15 cellular contexts compared by ENCODE assay signal in the genomic region with DNA sequence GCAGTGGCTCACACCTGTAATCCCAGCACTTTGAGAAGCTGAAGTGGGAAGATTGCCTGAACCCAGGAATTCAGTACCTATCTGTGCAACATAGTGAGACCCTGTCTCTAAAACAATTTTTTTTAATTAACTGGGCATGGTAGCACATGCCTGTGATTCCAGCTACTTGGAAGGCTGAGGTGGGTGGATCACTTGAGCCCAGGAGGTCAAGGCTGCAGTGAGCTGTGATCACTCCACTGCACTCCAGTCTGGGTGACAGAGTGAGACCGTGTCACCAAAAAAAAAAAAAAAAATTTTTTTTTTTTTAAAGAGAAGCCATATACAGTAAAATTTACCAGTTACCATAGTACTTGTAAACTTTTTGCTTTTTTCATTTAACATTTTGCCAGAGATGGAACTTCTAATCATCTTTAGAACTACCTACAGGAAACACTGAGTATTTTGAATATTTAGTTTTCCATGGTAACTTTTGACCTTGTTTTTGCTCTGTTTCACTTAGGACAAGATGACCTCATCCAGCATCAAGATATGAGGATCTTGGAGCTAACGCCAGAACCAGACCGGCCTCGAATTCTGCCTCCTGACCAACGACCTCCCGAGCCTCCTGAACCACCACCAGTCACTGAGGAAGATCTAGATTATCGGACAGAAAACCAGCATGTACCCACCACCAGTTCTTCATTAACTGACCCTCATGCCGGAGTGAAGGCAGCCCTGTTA. TPM values are rescaled to one million over a fixed set of nuclear protein-coding genes. Genes with fewer than 3 reads are reported as not detected.
A peak's percentile ranks its signal among the peaks of the same experiment; 100 is the strongest.
DNase-seq lines count a peak whose midpoint lies in the region; ATAC-seq and TF ChIP-seq lines count a peak whose summit lies in the region.
"Had no signal": no experiment of that assay in that cellular context is flagged by ENCODE, and none has a peak within 500 bp of the region (broad histone marks: within the 10 kb centered on the region; RNA-seq: fewer than 3 reads in every experiment).

No MANE protein-coding gene starts in this region.

- 64 to 65% methylated on average over 8 of the region's 8 CpGs for WGBS in body of pancreas, 2 donors

- intact Hi-C loops in activated CD8-positive, alpha-beta T cell treated with anti-CD3 and anti-CD28 coated beads for 36 hours (cut with micrococcal nuclease): no loop called here
- intact Hi-C loops in CD4-positive, alpha-beta memory T cell (cut with micrococcal nuclease): no loop called here
- intact Hi-C loops in body of pancreas (cut with DNase I): no loop called here

- H3K9me3 ChIP-seq in CD4-positive, alpha-beta memory T cell (ENCODE audit: control insufficient read depth in 1 of 2, low read length in 2 of 2): no peaks in the 10 kb centered on the region
- H3K9me3 ChIP-seq in body of pancreas: no peaks in the 10 kb centered on the region

- H3K9me3 Mint-ChIP-seq in activated CD8-positive, alpha-beta T cell treated with anti-CD3 and anti-CD28 coated beads for 36 hours: no peaks in the 10 kb centered on the region
- no peaks in the 10 kb centered on the region for H3K9me3 Mint-ChIP-seq in activated CD8-positive, alpha-beta T cell treated with anti-CD3 and anti-CD28 coated beads, Interleukin-2, amount 10 ng/mL, durations not matched to agents 7 days and 5 days (ENCODE audit: insufficient read depth)
- no peaks in the 10 kb centered on the region for H3K9me3 Mint-ChIP-seq in CD4-positive, alpha-beta memory T cell
- H3K9me3 Mint-ChIP-seq in nephron progenitor cell: no peaks in the 10 kb centered on the region
- H3K9me3 Mint-ChIP-seq: CD4-positive, alpha-beta T cell had no signal

- TF ChIP-seq POLR2A in body of pancreas (IDR thresholded peaks at IDR 0.05): no peak

- no peak overlapping the region for H3K4me3 ChIP-seq in CD4-positive, alpha-beta memory T cell (ENCODE audit: low read length in 2 of 2)
- H3K4me3 ChIP-seq in body of pancreas: no peak overlapping the region

- no peaks in the 10 kb centered on the region for H3K27me3 ChIP-seq in CD4-positive, alpha-beta memory T cell (ENCODE audit: insufficient read depth, low read length)
- no peaks in the 10 kb centered on the region for H3K27me3 ChIP-seq in body of pancreas

- no peaks in the 10 kb centered on the region for H3K27me3 Mint-ChIP-seq in activated CD8-positive, alpha-beta T cell treated with anti-CD3 and anti-CD28 coated beads for 36 hours
- H3K27me3 Mint-ChIP-seq in activated CD8-positive, alpha-beta T cell treated with anti-CD3 and anti-CD28 coated beads, Interleukin-2, amount 10 ng/mL, durations not matched to agents 7 days and 5 days (ENCODE audit: low read depth): no peaks in the 10 kb centered on the region
- no peaks in the 10 kb centered on the region for H3K27me3 Mint-ChIP-seq in CD4-positive, alpha-beta memory T cell
- H3K27me3 Mint-ChIP-seq in nephron progenitor cell (ENCODE audit: low read depth, poor library complexity): no peaks in the 10 kb centered on the region
- H3K27me3 Mint-ChIP-seq: CD4-positive, alpha-beta T cell had no signal

- no peaks in the 10 kb centered on the region for H3K4me1 ChIP-seq in CD4-positive, alpha-beta memory T cell (ENCODE audit: insufficient read depth, low read length)
- H3K4me1 ChIP-seq in body of pancreas: peaks cover 30% of the 10 kb centered on the region

- no peak for DNase-seq in activated CD8-positive, alpha-beta T cell treated with anti-CD3 and anti-CD28 coated beads for 36 hours
- no peak for DNase-seq in activated CD8-positive, alpha-beta T cell treated with anti-CD3 and anti-CD28 coated beads, Interleukin-2, amount 10 ng/mL, durations not matched to agents 7 days and 5 days
- DNase-seq in CD4-positive, alpha-beta memory T cell: no peak
- DNase-seq in body of pancreas (peak in 1 of 4 donors; percentile 8), nephron progenitor cell (no peak)
- no peak for DNase-seq in stimulated activated CD4-positive, alpha-beta T cell treated with anti-CD3 and anti-CD28 coated beads, Interleukin-12 subunit alpha, Interleukin-12 subunit beta, amount 100 ng/mL, for 4 hours
- no peak for DNase-seq in activated CD4-positive, alpha-beta T cell treated with anti-CD3 and anti-CD28 coated beads for 1 hour
- DNase-seq: CD4-positive, alpha-beta T cell; KG1; NCI-H1105 treated with DMSO at 0.1 percent for 48 hours; NCI-H1694; NCI-H748 treated with DMSO at 0.1 percent for 48 hours; OCI-M1; SHP77 treated with DMSO at 0.1 percent for 48 hours had no signal

- no peak overlapping the region for H3K27ac ChIP-seq in CD4-positive, alpha-beta memory T cell (ENCODE audit: low read depth, low read length)
- H3K27ac ChIP-seq in body of pancreas: peak overlapping the region in 2 of 4 donors; percentile 6 to 45

- no peak for TF ChIP-seq CTCF in activated CD8-positive, alpha-beta T cell treated with anti-CD3 and anti-CD28 coated beads for 36 hours (IDR thresholded peaks at IDR 0.05)
- TF ChIP-seq CTCF in body of pancreas (IDR thresholded peaks at IDR 0.05) (no peak), nephron progenitor cell (IDR thresholded peaks at IDR 0.05) (no peak)

- POLR2A ChIA-PET in activated CD8-positive, alpha-beta T cell treated with anti-CD3 and anti-CD28 coated beads for 36 hours (lab: Charles Lee): no interaction called here
- POLR2A ChIA-PET in activated CD8-positive, alpha-beta T cell treated with anti-CD3 and anti-CD28 coated beads, Interleukin-2, amount 10 ng/mL, durations not matched to agents 7 days and 5 days (lab: Charles Lee): no interaction called here
- POLR2A ChIA-PET in CD4-positive, alpha-beta memory T cell (lab: Charles Lee; ENCODE audit: partially characterized antibody): no interaction called here

- H3K27ac Mint-ChIP-seq in activated CD8-positive, alpha-beta T cell treated with anti-CD3 and anti-CD28 coated beads for 36 hours: peak overlapping the region; percentile 13
- H3K27ac Mint-ChIP-seq in activated CD8-positive, alpha-beta T cell treated with anti-CD3 and anti-CD28 coated beads, Interleukin-2, amount 10 ng/mL, durations not matched to agents 7 days and 5 days: no peak overlapping the region
- H3K27ac Mint-ChIP-seq in CD4-positive, alpha-beta memory T cell: peak overlapping the region in 4 of 7 donors; percentile 15 to 54 (median 32)
- H3K27ac Mint-ChIP-seq in nephron progenitor cell: peak overlapping the region; percentile 85
- H3K27ac Mint-ChIP-seq: CD4-positive, alpha-beta T cell had no signal

- peaks cover 18% of the 10 kb centered on the region for H3K36me3 Mint-ChIP-seq in activated CD8-positive, alpha-beta T cell treated with anti-CD3 and anti-CD28 coated beads for 36 hours (ENCODE audit: low read depth)
- peaks cover 31% of the 10 kb centered on the region for H3K36me3 Mint-ChIP-seq in activated CD8-positive, alpha-beta T cell treated with anti-CD3 and anti-CD28 coated beads, Interleukin-2, amount 10 ng/mL, durations not matched to agents 7 days and 5 days (ENCODE audit: low read depth)
- H3K36me3 Mint-ChIP-seq in CD4-positive, alpha-beta memory T cell: peaks cover 37 to 56% of the 10 kb centered on the region in 2 donors
- peaks cover 56% of the 10 kb centered on the region for H3K36me3 Mint-ChIP-seq in nephron progenitor cell (ENCODE audit: low read depth)

- ATAC-seq in activated CD8-positive, alpha-beta T cell treated with anti-CD3 and anti-CD28 coated beads for 36 hours: no peak
- no peak for ATAC-seq in activated CD8-positive, alpha-beta T cell treated with anti-CD3 and anti-CD28 coated beads, Interleukin-2, amount 10 ng/mL, durations not matched to agents 7 days and 5 days
- peak; percentile 63 for ATAC-seq in body of pancreas
- no peak for ATAC-seq in HG03565 (IDR thresholded peaks at IDR 0.05; ENCODE audit: unreplicated experiment)

- peaks cover 42% of the 10 kb centered on the region for H3K36me3 ChIP-seq in CD4-positive, alpha-beta memory T cell (ENCODE audit: insufficient read depth, low read length)
- peaks cover 2 to 19% of the 10 kb centered on the region in 2 donors for H3K36me3 ChIP-seq in body of pancreas (replicated peaks in 1 of 2; ENCODE audit: insufficient read depth in 1 of 2, low read depth in 2 of 2)

- no peak overlapping the region for H3K4me3 Mint-ChIP-seq in activated CD8-positive, alpha-beta T cell treated with anti-CD3 and anti-CD28 coated beads for 36 hours
- no peak overlapping the region for H3K4me3 Mint-ChIP-seq in activated CD8-positive, alpha-beta T cell treated with anti-CD3 and anti-CD28 coated beads, Interleukin-2, amount 10 ng/mL, durations not matched to agents 7 days and 5 days
- peak overlapping the region in 1 of 8 donors; percentile 26 for H3K4me3 Mint-ChIP-seq in CD4-positive, alpha-beta memory T cell
- no peak overlapping the region for H3K4me3 Mint-ChIP-seq in nephron progenitor cell
- H3K4me3 Mint-ChIP-seq: CD4-positive, alpha-beta T cell had no signal

- CTCF ChIA-PET in activated CD8-positive, alpha-beta T cell treated with anti-CD3 and anti-CD28 coated beads for 36 hours (lab: Charles Lee): interaction anchor here (1.1 to 1.5 kb wide), 2 partner anchors 41 to 188 kb away, joined by 3 read pairs; a partner anchor contains a TSS
- CTCF ChIA-PET in activated CD8-positive, alpha-beta T cell treated with anti-CD3 and anti-CD28 coated beads, Interleukin-2, amount 10 ng/mL, durations not matched to agents 7 days and 5 days (lab: Charles Lee): no interaction called here
- CTCF ChIA-PET in CD4-positive, alpha-beta memory T cell (lab: Charles Lee; ENCODE audit: partially characterized antibody): no interaction called here

- H3K4me1 Mint-ChIP-seq in activated CD8-positive, alpha-beta T cell treated with anti-CD3 and anti-CD28 coated beads for 36 hours (ENCODE audit: low read depth): peaks cover 13% of the 10 kb centered on the region
- no peaks in the 10 kb centered on the region for H3K4me1 Mint-ChIP-seq in activated CD8-positive, alpha-beta T cell treated with anti-CD3 and anti-CD28 coated beads, Interleukin-2, amount 10 ng/mL, durations not matched to agents 7 days and 5 days (ENCODE audit: low read depth)
- H3K4me1 Mint-ChIP-seq in CD4-positive, alpha-beta memory T cell: peaks cover 0 to 7% (median 3%) of the 10 kb centered on the region in 4 donors
- no peaks in the 10 kb centered on the region for H3K4me1 Mint-ChIP-seq in nephron progenitor cell

RNA-seq across cellular contexts. Expression of a gene that starts 40.6 kb away (rescaled TPM):
- total RNA-seq in activated CD8-positive, alpha-beta T cell treated with anti-CD3 and anti-CD28 coated beads for 36 hours: 10 to 100 TPM; 43.8 to 50.0 TPM
- 10 to 100 TPM; 34.2 to 35.1 TPM for total RNA-seq in activated CD8-positive, alpha-beta T cell treated with anti-CD3 and anti-CD28 coated beads, Interleukin-2, amount 10 ng/mL, durations not matched to agents 7 days and 5 days
- 10 to 100 TPM; 34.3 to 34.8 TPM for total RNA-seq in CD4-positive, alpha-beta memory T cell
- polyA plus RNA-seq in CD4-positive, alpha-beta memory T cell: 10 to 100 TPM; 60.7 to 92.3 TPM
- 1 to 10 TPM; 4.6 to 9.9 TPM for total RNA-seq in body of pancreas

RNA-seq across cellular contexts. Expression of a gene that starts 41.0 kb away (rescaled TPM):
- total RNA-seq in activated CD8-positive, alpha-beta T cell treated with anti-CD3 and anti-CD28 coated beads for 36 hours: 1 to 10 TPM; 1.6 to 2.0 TPM
- total RNA-seq in activated CD8-positive, alpha-beta T cell treated with anti-CD3 and anti-CD28 coated beads, Interleukin-2, amount 10 ng/mL, durations not matched to agents 7 days and 5 days: under 1 TPM in 1 of 2 experiments, not detected in 1; 0.44 TPM
- total RNA-seq in CD4-positive, alpha-beta memory T cell: 1 to 10 TPM; 1.7 to 4.4 TPM
- under 1 TPM; 0.41 to 0.80 TPM for polyA plus RNA-seq in CD4-positive, alpha-beta memory T cell
- total RNA-seq in body of pancreas: 1 to 10 TPM in 1 of 2 donors, under 1 TPM in 1; 0.78 to 1.3 TPM
